Comparison of ENCODE assay signal across 13 cellular contexts in the genomic region with DNA sequence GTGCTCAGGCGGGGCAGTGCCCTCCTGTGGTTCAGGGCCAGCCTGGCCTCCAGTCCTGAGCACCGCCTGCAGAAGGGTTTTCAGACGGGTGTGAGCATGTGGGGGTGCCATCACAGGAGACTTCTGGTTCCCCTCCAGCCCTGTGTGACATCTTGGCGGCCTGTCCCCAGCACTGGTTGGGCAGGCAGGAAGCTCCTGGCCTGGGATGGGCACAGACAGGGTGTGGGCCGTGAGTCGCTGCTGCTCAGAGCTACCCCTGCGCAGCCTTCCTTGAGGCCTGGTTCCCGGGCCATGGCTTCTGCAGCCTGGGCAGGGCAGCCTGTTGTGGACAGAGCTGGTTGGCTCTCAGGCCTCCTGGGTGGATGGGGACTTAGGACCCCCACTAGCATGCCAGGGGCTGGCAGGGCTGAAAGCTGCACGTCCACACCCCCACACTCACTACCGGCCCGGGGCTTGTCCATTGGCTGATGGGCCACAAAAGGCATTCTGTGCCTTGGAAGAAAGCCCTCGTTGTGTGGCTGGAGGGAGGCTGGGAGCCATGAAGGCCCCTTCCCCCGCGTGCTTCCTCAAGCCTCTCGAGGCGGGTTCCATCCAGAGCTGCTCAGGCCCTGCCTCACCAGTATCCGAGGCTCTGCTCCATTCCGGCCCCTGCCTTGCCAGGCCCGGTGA. TPM values are rescaled to one million over a fixed set of nuclear protein-coding genes. Genes with fewer than 3 reads are reported as not detected.
DNase-seq lines count a peak whose midpoint lies in the region; ATAC-seq and TF ChIP-seq lines count a peak whose summit lies in the region.
"Had no signal": no experiment of that assay in that cellular context is flagged by ENCODE, and none has a peak within 500 bp of the region (broad histone marks: within the 10 kb centered on the region; RNA-seq: fewer than 3 reads in every experiment).

No MANE protein-coding gene starts in this region.

- H3K4me1 ChIP-seq in gastrocnemius medialis = peaks cover 92 to 98% of the 10 kb centered on the region in 2 donors

- peak in 1 of 5 experiments; percentile 7 for TF ChIP-seq CTCF in gastrocnemius medialis (IDR thresholded peaks at IDR 0.05 in 4 of 5, conservative IDR thresholded peaks at IDR 0.05 in 1 of 5)

- H3K27ac ChIP-seq in gastrocnemius medialis = peak overlapping the region; percentile 60 to 100 (median 78)
- H3K27ac ChIP-seq: lower lobe of right lung had no signal

- peak; percentile 4 for ATAC-seq in left ventricle myocardium superior
- no peak for ATAC-seq in gastrocnemius medialis

- no peaks in the 10 kb centered on the region for H3K27me3 ChIP-seq in gastrocnemius medialis

- in situ Hi-C loops in gastrocnemius medialis (cut with MboI; ENCODE audit: low sequenced_read_pairs in 4 of 4) = no loop called here

- no peak overlapping the region for H3K4me3 ChIP-seq in gastrocnemius medialis
- H3K4me3 ChIP-seq: lower lobe of right lung had no signal

- intact Hi-C loops in left ventricle myocardium superior (cut with micrococcal nuclease) = no loop called here
- intact Hi-C loops in gastrocnemius medialis (cut with DNase I; ENCODE audit: low total_unique reads) = no loop called here
- intact Hi-C loops in posterior vena cava (cut with DNase I) = no loop called here

- H3K9me3 ChIP-seq in gastrocnemius medialis = no peaks in the 10 kb centered on the region
- H3K9me3 ChIP-seq: lower lobe of right lung had no signal

- DNase-seq in GM03348 (ENCODE audit: low spot score) (peak; percentile 36), amygdala (lab: John Stamatoyannopoulos, UW) (peak in 50 of 56 donors; percentile 23 to 87 (median 66)), left ventricle myocardium superior (no peak), gastrocnemius medialis (no peak), amniotic stem cell (lab: John Stamatoyannopoulos, UW) (no peak), SK-N-DZ (ENCODE audit: low spot score) (no peak), DMS79 (lab: John Stamatoyannopoulos, UW) (no peak), posterior vena cava (ENCODE audit: low spot score) (no peak)
- DNase-seq: activated CD4-positive, CD25-positive, alpha-beta regulatory T cell treated with anti-CD3 and anti-CD28 coated beads, Interleukin-2, amount 50 U/mL, for 72 hours; activated naive CD4-positive, alpha-beta T cell; erythroblast; lower lobe of right lung; NCI-H1092 had no signal

- no peak for TF ChIP-seq POLR2A in gastrocnemius medialis (IDR thresholded peaks at IDR 0.05)

- no peaks in the 10 kb centered on the region for H3K36me3 ChIP-seq in gastrocnemius medialis
- H3K36me3 ChIP-seq: lower lobe of right lung had no signal

RNA-seq across cellular contexts. Expression of a gene that starts 58.7 kb away (rescaled TPM):
- 90.8 TPM for total RNA-seq in left ventricle myocardium superior
- total RNA-seq in gastrocnemius medialis = 100 to 1,000 TPM in 3 of 4 donors, 10 to 100 TPM in 1; 70.8 to 224 (median 160) TPM
- polyA plus RNA-seq in SK-N-DZ (2014; cell fraction: cytosol; rRNA removed) = 4.3 and 5.7 TPM in 2 replicates
- 3.2 and 3.3 TPM in 2 replicates for polyA plus RNA-seq in SK-N-DZ (2014; cell fraction: nucleus; rRNA removed)
- 10 to 100 TPM; 41.5 to 44.7 TPM for total RNA-seq in posterior vena cava

Comparison
In these comparisons a context has a peak if more than half of its experiments do, and no peak if none do; other contexts are left out.
1. DNase-seq: peak in GM03348 (single experiment) and amygdala (50 of 56); none in left ventricle myocardium superior (single experiment), gastrocnemius medialis (0 of 2), amniotic stem cell (single experiment), SK-N-DZ (single experiment), DMS79 (single experiment) and posterior vena cava (single experiment).